ENCODE assay signal across 8 cellular contexts in genomic region chr5:65022932-65023331, GRCh38.
"Had no signal": no experiment of that assay in that cellular context is flagged by ENCODE, and none has a peak within 500 bp of the region (broad histone marks: within the 10 kb centered on the region; RNA-seq: fewer than 3 reads in every experiment).

No MANE protein-coding gene starts in this region.

- H3K4me3 ChIP-seq: GM23338 had no signal

- H3K27ac ChIP-seq: HL-60 had no signal

- FAIRE-seq: H1, H54, HepG2 had no signal

- H3K4me2 ChIP-seq: GM23338 had no signal

- H2AFZ ChIP-seq: GM23338 had no signal

- ATAC-seq: GM23338, HepG2 had no signal

- DNase-seq: H9, HCEC 1CT, KBM-7 had no signal
